8 cellular contexts compared by ENCODE assay signal in the genomic region with DNA sequence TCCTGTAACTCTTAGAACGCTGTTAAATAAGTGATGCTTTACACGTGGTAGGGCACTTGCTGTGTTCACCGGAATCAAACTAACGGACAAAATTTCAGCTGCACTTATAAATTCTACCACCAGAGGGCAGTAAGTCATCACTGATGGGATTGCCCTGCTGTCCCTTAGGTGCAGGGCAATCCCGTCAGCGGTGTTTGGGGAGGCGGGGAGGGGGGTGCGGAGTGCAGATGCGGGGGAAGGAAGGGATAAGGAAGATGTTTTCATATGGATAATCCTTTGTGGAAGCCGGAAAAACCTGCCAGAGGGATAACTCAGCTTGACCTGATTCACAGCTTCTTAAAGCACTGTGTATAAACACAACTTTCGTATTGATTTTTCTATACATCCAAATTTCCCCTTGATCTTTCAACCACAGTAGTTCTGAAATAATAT. TPM values are rescaled to one million over a fixed set of nuclear protein-coding genes. Genes with fewer than 3 reads are reported as not detected.
DNase-seq lines count a peak whose midpoint lies in the region; ATAC-seq lines count a peak whose summit lies in the region.

No MANE protein-coding gene starts in this region.

- DNase-seq in C1 segment of cervical spinal cord (lab: John Stamatoyannopoulos, UW) (peak in 13 of 14 donors; percentile 1 to 68 (median 17)), HCEC 1CT (peak; percentile 51), NCI-H524 treated with DMSO at 0.1 percent for 48 hours (lab: John Stamatoyannopoulos, UW) (peak; percentile 70), medulla oblongata (ENCODE audit: extremely low spot score) (peak; percentile 86)
- peak; percentile 54 for DNase-seq in activated CD4-positive, alpha-beta memory T cell treated with anti-CD3 and anti-CD28 coated beads for 36 hours
- peak in 2 of 3 donors; percentile 12 to 27 for DNase-seq in effector memory CD4-positive, alpha-beta T cell
- DNase-seq in stimulated activated CD8-positive, alpha-beta memory T cell treated with anti-CD3 and anti-CD28 coated beads, Interleukin-4, amount 100 ng/mL, for 48 hours: peak; percentile 44

- POLR2A ChIA-PET in activated CD4-positive, alpha-beta memory T cell treated with anti-CD3 and anti-CD28 coated beads for 36 hours (lab: Charles Lee): no interaction called here

- CTCF ChIA-PET in activated CD4-positive, alpha-beta memory T cell treated with anti-CD3 and anti-CD28 coated beads for 36 hours (lab: Charles Lee): interaction anchor here (0.6 to 3.5 kb wide), 23 partner anchors 14 to 585 kb away, joined by 3 to 65 read pairs (median 4); no protein-coding TSS in a partner anchor

- peaks cover 3% of the 10 kb centered on the region for H3K27me3 Mint-ChIP-seq in activated CD4-positive, alpha-beta memory T cell treated with anti-CD3 and anti-CD28 coated beads for 36 hours

- no peaks in the 10 kb centered on the region for H3K9me3 ChIP-seq in effector memory CD4-positive, alpha-beta T cell (ENCODE audit: control insufficient read depth, low read length)

- H3K4me3 Mint-ChIP-seq in activated CD4-positive, alpha-beta memory T cell treated with anti-CD3 and anti-CD28 coated beads for 36 hours: no peak overlapping the region

- no peaks in the 10 kb centered on the region for H3K36me3 Mint-ChIP-seq in activated CD4-positive, alpha-beta memory T cell treated with anti-CD3 and anti-CD28 coated beads for 36 hours

- H3K4me3 ChIP-seq in effector memory CD4-positive, alpha-beta T cell (ENCODE audit: insufficient read depth, low read depth, low read length, poor library complexity, severe bottlenecking): no peak overlapping the region

- H3K4me1 Mint-ChIP-seq in activated CD4-positive, alpha-beta memory T cell treated with anti-CD3 and anti-CD28 coated beads for 36 hours (ENCODE audit: low read depth): peaks cover 4% of the 10 kb centered on the region

- no peak overlapping the region for H3K27ac ChIP-seq in effector memory CD4-positive, alpha-beta T cell (ENCODE audit: insufficient read depth, low read length, poor library complexity, severe bottlenecking)

- H3K27ac Mint-ChIP-seq in activated CD4-positive, alpha-beta memory T cell treated with anti-CD3 and anti-CD28 coated beads for 36 hours: no peak overlapping the region

- no peak for ATAC-seq in HG03039 (IDR thresholded peaks at IDR 0.05; ENCODE audit: unreplicated experiment)

- intact Hi-C loops in activated CD4-positive, alpha-beta memory T cell treated with anti-CD3 and anti-CD28 coated beads for 36 hours (cut with micrococcal nuclease): loop anchor here (1.0 to 10.0 kb wide), 4 partner anchors 56 to 256 kb away; a partner anchor contains a TSS

- H3K4me1 ChIP-seq in effector memory CD4-positive, alpha-beta T cell (ENCODE audit: control insufficient read depth, insufficient read depth, low read length, poor library complexity, severe bottlenecking): no peaks in the 10 kb centered on the region

- H3K27me3 ChIP-seq in effector memory CD4-positive, alpha-beta T cell (replicated peaks; ENCODE audit: control insufficient read depth, insufficient read depth, low read length, poor library complexity, severe bottlenecking): no peaks in the 10 kb centered on the region

- no peaks in the 10 kb centered on the region for H3K9me3 Mint-ChIP-seq in activated CD4-positive, alpha-beta memory T cell treated with anti-CD3 and anti-CD28 coated beads for 36 hours

- H3K36me3 ChIP-seq in effector memory CD4-positive, alpha-beta T cell (ENCODE audit: control insufficient read depth, insufficient read depth, low read length): no peaks in the 10 kb centered on the region

RNA-seq across cellular contexts. Expression of a gene that starts 21.7 kb away (rescaled TPM):
- total RNA-seq in activated CD4-positive, alpha-beta memory T cell treated with anti-CD3 and anti-CD28 coated beads for 36 hours: not detected

RNA-seq across cellular contexts. Expression of a gene that starts 51.8 kb away (rescaled TPM):
- 100 to 1,000 TPM; 289 to 303 TPM for total RNA-seq in activated CD4-positive, alpha-beta memory T cell treated with anti-CD3 and anti-CD28 coated beads for 36 hours

Comparison
In these comparisons a context has a peak if more than half of its experiments do, and no peak if none do; other contexts are left out.
1. DNase-seq: peak in every context shown above with its lines; median percentile 86 in medulla oblongata; 70 in NCI-H524 treated with DMSO at 0.1 percent for 48 hours; 54 in activated CD4-positive, alpha-beta memory T cell treated with anti-CD3 and anti-CD28 coated beads for 36 hours; 51 in HCEC 1CT; 44 in stimulated activated CD8-positive, alpha-beta memory T cell treated with anti-CD3 and anti-CD28 coated beads, Interleukin-4, amount 100 ng/mL, for 48 hours; 20 in effector memory CD4-positive, alpha-beta T cell; 17 in C1 segment of cervical spinal cord.